ENCODE assay signal across 10 cellular contexts in the genomic region with DNA sequence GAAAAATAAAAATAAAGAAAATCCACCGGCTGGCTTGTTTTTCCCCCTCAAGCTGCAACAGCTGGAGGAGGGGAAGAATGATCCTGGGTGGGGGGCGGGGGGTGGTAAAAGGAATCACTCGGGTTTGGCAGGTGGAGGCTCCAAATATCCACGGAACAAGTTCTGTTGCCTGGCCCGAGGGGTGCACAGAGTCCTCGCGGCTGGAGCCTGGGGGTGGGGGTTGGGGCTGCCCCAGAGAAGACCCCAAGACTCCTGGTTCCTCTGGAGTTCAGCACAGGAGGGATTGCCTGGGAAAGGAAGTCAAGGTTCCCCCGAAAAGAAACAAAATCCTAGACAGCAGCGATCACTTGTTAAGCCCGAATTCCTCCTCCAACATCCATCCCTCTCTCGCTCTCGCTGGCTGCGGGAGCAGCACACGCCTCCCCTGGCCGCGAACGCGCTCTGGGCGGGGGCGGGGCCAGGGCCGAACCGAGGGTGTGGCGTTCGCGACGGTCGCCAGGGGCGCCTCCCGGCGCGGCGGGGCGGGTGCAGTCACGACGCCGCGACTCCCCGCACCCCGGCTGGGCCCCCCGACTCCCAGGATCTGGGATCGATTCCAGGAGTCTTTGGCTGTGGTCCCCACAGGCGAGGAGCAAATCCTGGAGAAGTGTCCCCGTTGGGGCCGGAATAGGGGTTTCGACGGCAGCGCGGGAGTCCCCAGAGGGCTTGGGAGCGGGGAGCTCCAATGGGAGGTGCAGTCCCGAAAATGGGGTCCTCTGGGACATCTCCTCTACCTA. TPM values are rescaled to one million over a fixed set of nuclear protein-coding genes. Genes with fewer than 3 reads are reported as not detected.
DNase-seq lines count a peak whose midpoint lies in the region; ATAC-seq and TF ChIP-seq lines count a peak whose summit lies in the region.
"Had no signal": no experiment of that assay in that cellular context is flagged by ENCODE, and none has a peak within 500 bp of the region (broad histone marks: within the 10 kb centered on the region; RNA-seq: fewer than 3 reads in every experiment).

KCNA4 (minus strand) TSS at position 443 of the 776 bp plus-strand sequence. CDS start 4,352 bp downstream, outside the sequence.

- ATAC-seq in heart left ventricle (peak; percentile 74 to 95 (median 91)), GM21528 (IDR thresholded peaks at IDR 0.05; ENCODE audit: low FRiP score, unreplicated experiment) (no peak)

- TF ChIP-seq CTCF in GM20000 (IDR thresholded peaks at IDR 0.05; ENCODE audit: extremely low read depth, missing control alignments), result no peak
- no peak for TF ChIP-seq CTCF in RWPE1 (conservative IDR thresholded peaks at IDR 0.05; ENCODE audit: low read depth)
- peak in 11 of 12 donors; percentile 11 to 51 (median 34) for TF ChIP-seq CTCF in heart left ventricle (IDR thresholded peaks at IDR 0.05)

- no peak for TF ChIP-seq POLR2A in heart left ventricle (IDR thresholded peaks at IDR 0.05)

- no peak within 1 kb of the TSS for H3K27ac ChIP-seq in RWPE1
- peak within 1 kb of the TSS in 7 of 12 donors; percentile 14 to 73 (median 37) for H3K27ac ChIP-seq in heart left ventricle
- H3K27ac ChIP-seq in rectal smooth muscle tissue (ENCODE audit: low read depth, low read length), result no peak within 1 kb of the TSS
- H3K27ac ChIP-seq: neutrophil had no signal

- peaks cover 0 to 41% (median 9%) of the 10 kb centered on the region in 9 donors for H3K27me3 ChIP-seq in heart left ventricle
- H3K27me3 ChIP-seq in rectal smooth muscle tissue (ENCODE audit: control insufficient read depth, insufficient read depth, low read length), result peaks cover 5% of the 10 kb centered on the region

- intact Hi-C loops in heart left ventricle (cut with DNase I), result loop anchor here in 2 of 10 donors (10.0 kb wide), 2 partner anchors 232 to 242 kb away; no protein-coding TSS in a partner anchor

- H3K36me3 ChIP-seq in heart left ventricle (no peaks in the 10 kb centered on the region), rectal smooth muscle tissue (ENCODE audit: control insufficient read depth, insufficient read depth, low read length) (no peaks in the 10 kb centered on the region)
- H3K36me3 ChIP-seq: neutrophil had no signal

- DNase-seq in GM20000 (ENCODE audit: low spot score) (peak; percentile 15), RWPE1 (ENCODE audit: low spot score) (peak; percentile 36), heart left ventricle (peak; percentile 31 to 64 (median 42)), NCI-H1436 (lab: John Stamatoyannopoulos, UW) (no peak), NCI-H1436 treated with DMSO at 0.1 percent for 48 hours (lab: John Stamatoyannopoulos, UW) (no peak)
- DNase-seq in activated CD4-positive, alpha-beta T cell treated with anti-CD3 and anti-CD28 coated beads, Interleukin-2, amount 50 U/mL, for 4 hours, result no peak

- no peak within 1 kb of the TSS for H3K9ac ChIP-seq in rectal smooth muscle tissue (ENCODE audit: low read length)

- peaks cover 0 to 9% (median 0%) of the 10 kb centered on the region in 12 donors for H3K4me1 ChIP-seq in heart left ventricle
- no peaks in the 10 kb centered on the region for H3K4me1 ChIP-seq in rectal smooth muscle tissue (ENCODE audit: control insufficient read depth, insufficient read depth, low read length)

- POLR2A ChIA-PET in RWPE1 (lab: Yijun Ruan, JAX; ENCODE audit: low non-redundant PET), result no interaction called here

- WGBS in heart left ventricle, 4 donors, result 1 to 4% (median 1%) methylated on average over 14 to 50 of the region's 50 CpGs

- H3K4me3 ChIP-seq in heart left ventricle (peak within 1 kb of the TSS; percentile 22 to 75 (median 57)), rectal smooth muscle tissue (ENCODE audit: low read length) (peak within 1 kb of the TSS; percentile 40)

- CTCF ChIA-PET in RWPE1 (lab: Yijun Ruan, JAX), result interaction anchor here (0.6 kb wide), 1 partner anchor 25 kb away, joined by 4 read pairs; no protein-coding TSS in a partner anchor

- H3K9me3 ChIP-seq in heart left ventricle, result no peaks in the 10 kb centered on the region
- H3K9me3 ChIP-seq: neutrophil had no signal

RNA-seq across cellular contexts. Expression of gene KCNA4, which starts in this region (rescaled TPM):
- 10 to 100 TPM in 2 of 9 donors, 1 to 10 TPM in 7; 3.2 to 12.2 (median 7.1) TPM for total RNA-seq in heart left ventricle
- 1 to 10 TPM; 1.7 to 5.8 TPM for polyA plus RNA-seq in heart left ventricle
- total RNA-seq: T-helper 2 cell treated with Interferon-gamma antibody and Interleukin-4, amounts not matched to agents 100 ng/mL and 5 ng/mL, for 36 hours had no signal

Comparison
In these comparisons a context has a peak if more than half of its experiments do, and no peak if none do; other contexts are left out.
1. DNase-seq: peak in GM20000 (single experiment), RWPE1 (single experiment) and heart left ventricle (5 of 5); none in NCI-H1436 (single experiment), NCI-H1436 treated with DMSO at 0.1 percent for 48 hours (single experiment) and activated CD4-positive, alpha-beta T cell treated with anti-CD3 and anti-CD28 coated beads, Interleukin-2, amount 50 U/mL, for 4 hours (0 of 2).
2. CTCF ChIP-seq: peak in heart left ventricle (11 of 12); none in GM20000 (single experiment) and RWPE1 (single experiment).
3. H3K27ac ChIP-seq: peak in heart left ventricle (7 of 12); none in RWPE1 (single experiment) and rectal smooth muscle tissue (single experiment).